31 cellular contexts compared by ENCODE assay signal in genomic region chr11:1444321-1444720, GRCh38. TPM values are rescaled to one million over a fixed set of nuclear protein-coding genes. Genes with fewer than 3 reads are reported as not detected.
"Had no signal": no experiment of that assay in that cellular context is flagged by ENCODE, and none has a peak within 500 bp of the region (broad histone marks: within the 10 kb centered on the region; RNA-seq: fewer than 3 reads in every experiment).

No MANE protein-coding gene starts in this region.

- H3K36me3 ChIP-seq: ovary, right lobe of liver, spleen, suprapubic skin, tibial artery, transverse colon, vagina had no signal

- H3K9me3 Mint-ChIP-seq: naive thymus-derived CD8-positive, alpha-beta T cell; natural killer cell treated with Interleukin-12 subunit alpha and Interleukin-12 subunit beta and Interleukin-15 and Interleukin-18, amount 100 ng/mL, for 72 hours; nephron progenitor cell; neural crest cell; stimulated activated memory B cell treated with anti-CD40 and anti-IgM and Interleukin-4, amounts not matched to agents 10 μg/mL and 1 μg/mL and 100 μg/mL, for 72 hours; stimulated activated naive CD8-positive, alpha-beta T cell treated with anti-CD3 and anti-CD28 coated beads, Interleukin-15, amount 100 ng/mL, for 72 hours; type B pancreatic cell had no signal

- H3K9me3 ChIP-seq: ovary, psoas muscle, right lobe of liver, spleen, suprapubic skin, testis, tibial artery, transverse colon, vagina had no signal

- H3K4me3 Mint-ChIP-seq: naive thymus-derived CD8-positive, alpha-beta T cell; natural killer cell treated with Interleukin-12 subunit alpha and Interleukin-12 subunit beta and Interleukin-15 and Interleukin-18, amount 100 ng/mL, for 72 hours; nephron progenitor cell; neural crest cell; stimulated activated memory B cell treated with anti-CD40 and anti-IgM and Interleukin-4, amounts not matched to agents 10 μg/mL and 1 μg/mL and 100 μg/mL, for 72 hours; stimulated activated naive CD8-positive, alpha-beta T cell treated with anti-CD3 and anti-CD28 coated beads, Interleukin-15, amount 100 ng/mL, for 72 hours; type B pancreatic cell had no signal

- ATAC-seq: naive thymus-derived CD8-positive, alpha-beta T cell; natural killer cell treated with Interleukin-12 subunit alpha and Interleukin-12 subunit beta and Interleukin-15 and Interleukin-18, amount 100 ng/mL, for 72 hours; psoas muscle; right cardiac atrium; stimulated activated naive CD8-positive, alpha-beta T cell treated with anti-CD3 and anti-CD28 coated beads, Interleukin-15, amount 100 ng/mL, for 72 hours; stimulated activated naive CD8-positive, alpha-beta T cell treated with anti-CD3 and anti-CD28 coated beads, Interleukin-15, Interleukin-2, amounts not matched to agents 100 U/mL and 50 U/mL, for 24 hours had no signal

- H3K4me1 ChIP-seq: parathyroid adenoma, psoas muscle, right lobe of liver, testis, transverse colon, vagina had no signal

- H3K4me1 Mint-ChIP-seq: naive thymus-derived CD8-positive, alpha-beta T cell; nephron progenitor cell; neural crest cell; stimulated activated naive CD8-positive, alpha-beta T cell treated with anti-CD3 and anti-CD28 coated beads, Interleukin-15, amount 100 ng/mL, for 72 hours had no signal

- H3K27me3 Mint-ChIP-seq: natural killer cell treated with Interleukin-12 subunit alpha and Interleukin-12 subunit beta and Interleukin-15 and Interleukin-18, amount 100 ng/mL, for 72 hours; progenitor cell of endocrine pancreas; stimulated activated naive CD8-positive, alpha-beta T cell treated with anti-CD3 and anti-CD28 coated beads, Interleukin-15, amount 100 ng/mL, for 72 hours; type B pancreatic cell had no signal

- H3K4me3 ChIP-seq: ovary, psoas muscle, right lobe of liver, skin epidermis, smooth muscle cell, spleen, suprapubic skin, testis, tibial artery, transverse colon, vagina had no signal

- DNase-seq: naive thymus-derived CD8-positive, alpha-beta T cell; nephron progenitor cell; occipital lobe; ovary; posterior cingulate gyrus; psoas muscle; right cardiac atrium; right lobe of liver; spleen; stimulated activated CD4-positive, alpha-beta T cell treated with anti-CD3 and anti-CD28 coated beads, Interleukin-12 subunit alpha, Interleukin-12 subunit beta, amount 100 ng/mL, for 4 hours; stimulated activated CD4-positive, alpha-beta T cell treated with anti-CD3 and anti-CD28 coated beads, Interleukin-1b, Interleukin-23, amount 100 ng/mL, for 48 hours; stimulated activated CD4-positive, alpha-beta T cell treated with anti-CD3 and anti-CD28 coated beads, Interleukin-4, amount 100 ng/mL, for 1 hour; stimulated activated CD4-positive, alpha-beta T cell treated with anti-CD3 and anti-CD28 coated beads, Interleukin-4, amount 100 ng/mL, for 4 hours; stimulated activated CD8-positive, alpha-beta memory T cell treated with anti-CD3 and anti-CD28 coated beads, Interleukin-4, amount 100 ng/mL, for 48 hours; stimulated activated naive CD4-positive, alpha-beta T cell; stimulated activated naive CD8-positive, alpha-beta T cell treated with anti-CD3 and anti-CD28 coated beads, Interleukin-15, amount 100 ng/mL, for 72 hours; stimulated activated naive CD8-positive, alpha-beta T cell treated with anti-CD3 and anti-CD28 coated beads, Interleukin-15, Interleukin-2, amounts not matched to agents 100 U/mL and 50 U/mL, for 24 hours; substantia nigra; testis; tibial artery; transverse colon had no signal

- H3K27ac Mint-ChIP-seq: natural killer cell treated with Interleukin-12 subunit alpha and Interleukin-12 subunit beta and Interleukin-15 and Interleukin-18, amount 100 ng/mL, for 72 hours; nephron progenitor cell; progenitor cell of endocrine pancreas; stimulated activated memory B cell treated with anti-CD40 and anti-IgM and Interleukin-4, amounts not matched to agents 10 μg/mL and 1 μg/mL and 100 μg/mL, for 72 hours; stimulated activated naive CD8-positive, alpha-beta T cell treated with anti-CD3 and anti-CD28 coated beads, Interleukin-15, amount 100 ng/mL, for 72 hours; type B pancreatic cell had no signal

- H3K27ac ChIP-seq: ovary, parathyroid adenoma, psoas muscle, right lobe of liver, skin epidermis, spleen, suprapubic skin, testis, tibial artery, transverse colon, vagina had no signal

- H3K27me3 ChIP-seq: ovary, right lobe of liver, testis, vagina had no signal

- H3K36me3 Mint-ChIP-seq: naive thymus-derived CD8-positive, alpha-beta T cell; natural killer cell treated with Interleukin-12 subunit alpha and Interleukin-12 subunit beta and Interleukin-15 and Interleukin-18, amount 100 ng/mL, for 72 hours; stimulated activated memory B cell treated with anti-CD40 and anti-IgM and Interleukin-4, amounts not matched to agents 10 μg/mL and 1 μg/mL and 100 μg/mL, for 72 hours; type B pancreatic cell had no signal

RNA-seq across cellular contexts. Expression of gene BRSK2, which starts 54.6 kb away (rescaled TPM):
- polyA plus RNA-seq: naive thymus-derived CD8-positive, alpha-beta T cell had no signal
